ENCODE assay signal across 11 cellular contexts in the genomic region with DNA sequence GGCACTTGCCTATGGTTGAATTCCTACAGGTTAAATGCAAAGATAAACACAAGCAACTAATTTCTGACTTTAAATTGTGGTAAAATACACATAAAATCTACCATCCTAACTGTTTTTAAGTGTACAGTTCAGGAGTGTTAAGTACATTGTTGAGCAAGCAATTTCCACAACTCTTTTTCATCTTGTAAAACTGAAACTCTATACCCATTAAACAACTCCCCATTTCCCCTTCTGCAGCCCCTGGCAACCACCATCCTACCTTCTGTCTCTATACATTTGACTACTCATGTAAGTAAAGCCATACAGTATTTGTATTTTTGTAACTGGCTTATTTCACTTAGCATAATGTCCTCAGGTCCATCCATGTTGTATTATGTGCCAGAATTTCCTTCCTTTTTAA. TPM values are rescaled to one million over a fixed set of nuclear protein-coding genes. Genes with fewer than 3 reads are reported as not detected.
A peak's percentile ranks its signal among the peaks of the same experiment; 100 is the strongest.
DNase-seq lines count a peak whose midpoint lies in the region; ATAC-seq and TF ChIP-seq lines count a peak whose summit lies in the region.
"Had no signal": no experiment of that assay in that cellular context is flagged by ENCODE, and none has a peak within 500 bp of the region (broad histone marks: within the 10 kb centered on the region; RNA-seq: fewer than 3 reads in every experiment).

No MANE protein-coding gene starts in this region.

- H3K9me3 ChIP-seq in body of pancreas = no peaks in the 10 kb centered on the region
- H3K9me3 ChIP-seq: vagina had no signal

- intact Hi-C loops in body of pancreas (cut with DNase I) = no loop called here

- H3K36me3 Mint-ChIP-seq in activated CD8-positive, alpha-beta memory T cell treated with anti-CD3 and anti-CD28 coated beads, Interleukin-2, amount 10 ng/mL, durations not matched to agents 7 days and 5 days = peaks cover 2% of the 10 kb centered on the region
- peaks cover 27% of the 10 kb centered on the region for H3K36me3 Mint-ChIP-seq in stimulated activated effector memory CD8-positive, alpha-beta T cell treated with anti-CD3 and anti-CD28 coated beads, Interleukin-12 subunit alpha, Interleukin-12 subunit beta, amount 100 ng/mL, for 72 hours

- H3K4me1 Mint-ChIP-seq in activated CD8-positive, alpha-beta memory T cell treated with anti-CD3 and anti-CD28 coated beads, Interleukin-2, amount 10 ng/mL, durations not matched to agents 7 days and 5 days = peaks cover 33% of the 10 kb centered on the region
- peaks cover 27% of the 10 kb centered on the region for H3K4me1 Mint-ChIP-seq in stimulated activated effector memory CD8-positive, alpha-beta T cell treated with anti-CD3 and anti-CD28 coated beads, Interleukin-12 subunit alpha, Interleukin-12 subunit beta, amount 100 ng/mL, for 72 hours

- TF ChIP-seq POLR2A in body of pancreas (IDR thresholded peaks at IDR 0.05) = no peak

- peak overlapping the region; percentile 24 for H3K4me3 Mint-ChIP-seq in activated CD8-positive, alpha-beta memory T cell treated with anti-CD3 and anti-CD28 coated beads, Interleukin-2, amount 10 ng/mL, durations not matched to agents 7 days and 5 days
- H3K4me3 Mint-ChIP-seq in stimulated activated effector memory CD8-positive, alpha-beta T cell treated with anti-CD3 and anti-CD28 coated beads, Interleukin-12 subunit alpha, Interleukin-12 subunit beta, amount 100 ng/mL, for 72 hours = peak overlapping the region; percentile 36

- H3K27me3 Mint-ChIP-seq in activated CD8-positive, alpha-beta memory T cell treated with anti-CD3 and anti-CD28 coated beads, Interleukin-2, amount 10 ng/mL, durations not matched to agents 7 days and 5 days = peaks cover 2% of the 10 kb centered on the region

- CTCF ChIA-PET in activated CD8-positive, alpha-beta memory T cell treated with anti-CD3 and anti-CD28 coated beads, Interleukin-2, amount 10 ng/mL, durations not matched to agents 7 days and 5 days (lab: Charles Lee) = interaction anchor here (1.5 to 2.2 kb wide), 2 partner anchors 17 to 684 kb away, joined by 3 to 7 read pairs; no protein-coding TSS in a partner anchor

- H3K27ac Mint-ChIP-seq in activated CD8-positive, alpha-beta memory T cell treated with anti-CD3 and anti-CD28 coated beads, Interleukin-2, amount 10 ng/mL, durations not matched to agents 7 days and 5 days = peak overlapping the region; percentile 67
- peak overlapping the region; percentile 41 for H3K27ac Mint-ChIP-seq in stimulated activated effector memory CD8-positive, alpha-beta T cell treated with anti-CD3 and anti-CD28 coated beads, Interleukin-12 subunit alpha, Interleukin-12 subunit beta, amount 100 ng/mL, for 72 hours

- ATAC-seq in activated CD8-positive, alpha-beta memory T cell treated with anti-CD3 and anti-CD28 coated beads, Interleukin-2, amount 10 ng/mL, durations not matched to agents 7 days and 5 days = peak; percentile 69
- ATAC-seq in GM21825 (IDR thresholded peaks at IDR 0.05; ENCODE audit: unreplicated experiment) (peak; percentile 52), HG03442 (IDR thresholded peaks at IDR 0.05; ENCODE audit: unreplicated experiment) (peak; percentile 57), HG03342 (IDR thresholded peaks at IDR 0.05; ENCODE audit: unreplicated experiment) (no peak), body of pancreas (no peak), foreskin keratinocyte (no peak)
- ATAC-seq in stimulated activated effector memory CD8-positive, alpha-beta T cell treated with anti-CD3 and anti-CD28 coated beads, Interleukin-12 subunit alpha, Interleukin-12 subunit beta, amount 100 ng/mL, for 72 hours = peak; percentile 84

- no peaks in the 10 kb centered on the region for H3K36me3 ChIP-seq in body of pancreas (replicated peaks in 1 of 2; ENCODE audit: insufficient read depth in 1 of 2, low read depth in 2 of 2)
- H3K36me3 ChIP-seq: vagina had no signal

- DNase-seq in activated CD8-positive, alpha-beta memory T cell treated with anti-CD3 and anti-CD28 coated beads, Interleukin-2, amount 10 ng/mL, durations not matched to agents 7 days and 5 days = peak; percentile 57
- no peak for DNase-seq in activated CD8-positive, alpha-beta memory T cell treated with anti-CD3 and anti-CD28 coated beads, Interleukin-2, amount 50 U/mL, for 48 hours
- no peak for DNase-seq in stimulated activated effector memory CD8-positive, alpha-beta T cell treated with anti-CD3 and anti-CD28 coated beads, Interleukin-12 subunit alpha, Interleukin-12 subunit beta, amount 100 ng/mL, for 72 hours (ENCODE audit: low spot score in 2 of 2)
- no peak for DNase-seq in body of pancreas
- DNase-seq in foreskin keratinocyte = no peak
- DNase-seq: activated gamma-delta T cell treated with Interleukin-2 at 50 U/mL for 16 hours, kidney glomerular epithelial cell had no signal

- H3K27me3 ChIP-seq in body of pancreas (no peaks in the 10 kb centered on the region), foreskin keratinocyte (peaks cover 21% of the 10 kb centered on the region)
- H3K27me3 ChIP-seq: vagina had no signal

- no peak overlapping the region for H3K4me3 ChIP-seq in body of pancreas
- H3K4me3 ChIP-seq: vagina had no signal

- TF ChIP-seq CTCF in body of pancreas (IDR thresholded peaks at IDR 0.05) (no peak), foreskin keratinocyte (conservative IDR thresholded peaks at IDR 0.05) (no peak)

- no peaks in the 10 kb centered on the region for H3K9me3 Mint-ChIP-seq in activated CD8-positive, alpha-beta memory T cell treated with anti-CD3 and anti-CD28 coated beads, Interleukin-2, amount 10 ng/mL, durations not matched to agents 7 days and 5 days (ENCODE audit: low read depth)
- H3K9me3 Mint-ChIP-seq in stimulated activated effector memory CD8-positive, alpha-beta T cell treated with anti-CD3 and anti-CD28 coated beads, Interleukin-12 subunit alpha, Interleukin-12 subunit beta, amount 100 ng/mL, for 72 hours = no peaks in the 10 kb centered on the region

- H3K27ac ChIP-seq in body of pancreas (no peak overlapping the region), foreskin keratinocyte (no peak overlapping the region)
- H3K27ac ChIP-seq: vagina had no signal

- H3K4me1 ChIP-seq in body of pancreas (no peaks in the 10 kb centered on the region), foreskin keratinocyte (no peaks in the 10 kb centered on the region)
- H3K4me1 ChIP-seq: vagina had no signal

RNA-seq across cellular contexts. Expression of a gene that starts 38.5 kb away (rescaled TPM):
- total RNA-seq in activated CD8-positive, alpha-beta memory T cell treated with anti-CD3 and anti-CD28 coated beads, Interleukin-2, amount 10 ng/mL, durations not matched to agents 7 days and 5 days = 10 to 100 TPM; 32.0 to 37.0 TPM
- total RNA-seq in body of pancreas = 10 to 100 TPM; 29.8 to 73.2 TPM
- 14.9 and 16.2 TPM in 2 replicates for total RNA-seq in foreskin keratinocyte
- polyA plus RNA-seq in foreskin keratinocyte = 2.2 and 2.8 TPM in 2 replicates

RNA-seq across cellular contexts. Expression of a gene that starts 46.3 kb away (rescaled TPM):
- 10 to 100 TPM in 1 of 2 experiments, 1 to 10 TPM in 1; 3.6 to 20.4 TPM for total RNA-seq in activated CD8-positive, alpha-beta memory T cell treated with anti-CD3 and anti-CD28 coated beads, Interleukin-2, amount 10 ng/mL, durations not matched to agents 7 days and 5 days
- total RNA-seq in body of pancreas (1 to 10 TPM; 1.0 to 8.9 TPM), foreskin keratinocyte (0.04 and 0.07 TPM in 2 replicates)
- 0.01 TPM in 1 of 2 replicates, not detected in the other for polyA plus RNA-seq in foreskin keratinocyte

Comparison
In these comparisons a context has a peak if more than half of its experiments do, and no peak if none do; other contexts are left out.
1. ATAC-seq: peak in activated CD8-positive, alpha-beta memory T cell treated with anti-CD3 and anti-CD28 coated beads, Interleukin-2, amount 10 ng/mL, durations not matched to agents 7 days and 5 days (single experiment), GM21825 (single experiment), HG03442 (single experiment) and stimulated activated effector memory CD8-positive, alpha-beta T cell treated with anti-CD3 and anti-CD28 coated beads, Interleukin-12 subunit alpha, Interleukin-12 subunit beta, amount 100 ng/mL, for 72 hours (single experiment); none in HG03342 (single experiment), body of pancreas (single experiment) and foreskin keratinocyte (single experiment).